ENCODE assay signal across 7 cellular contexts in the genomic region with DNA sequence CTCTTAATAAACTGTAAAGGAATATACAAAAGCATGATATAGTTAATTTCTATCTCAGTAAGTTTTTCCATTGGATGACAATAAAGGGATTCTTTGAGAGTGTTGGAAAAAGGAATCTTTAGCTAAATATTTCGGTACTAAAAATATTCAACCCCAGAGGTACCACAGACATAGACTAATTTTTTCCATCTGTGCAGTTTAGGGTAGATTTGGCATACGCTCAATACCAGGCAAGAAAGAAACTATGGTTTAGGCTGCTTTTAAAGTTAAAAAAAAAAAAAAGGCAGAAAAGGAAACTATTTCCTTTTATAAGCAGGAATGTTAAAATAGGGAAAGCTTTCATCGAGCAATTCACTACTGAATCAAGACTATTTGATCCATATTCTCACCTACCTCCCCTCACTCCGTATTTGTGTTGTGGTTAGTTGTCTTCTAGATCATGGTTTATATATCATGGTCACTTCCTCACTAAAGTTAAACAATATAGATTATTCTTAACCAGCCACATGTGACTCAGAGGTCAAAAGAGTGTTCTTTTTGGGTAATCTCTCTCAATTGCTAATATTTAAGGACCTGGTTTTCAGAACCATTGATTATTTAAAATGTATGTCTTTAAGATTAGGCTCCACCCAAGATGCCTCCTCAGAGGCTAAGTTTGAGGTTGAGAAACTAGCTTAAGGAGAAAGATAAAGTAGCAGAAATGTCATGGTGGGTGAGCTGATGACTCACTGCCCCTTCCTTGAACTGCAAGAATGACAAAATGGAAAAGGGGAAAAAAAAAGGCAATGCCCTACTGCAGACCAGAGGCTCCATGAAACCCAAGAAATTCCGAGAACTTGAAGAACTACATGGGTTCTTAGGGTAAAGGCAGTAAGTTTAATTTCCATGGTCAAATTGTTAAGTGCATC. TPM values are rescaled to one million over a fixed set of nuclear protein-coding genes. Genes with fewer than 3 reads are reported as not detected.
A peak's percentile ranks its signal among the peaks of the same experiment; 100 is the strongest.
DNase-seq lines count a peak whose midpoint lies in the region; ATAC-seq and TF ChIP-seq lines count a peak whose summit lies in the region.
"Not testable (repeated sequence)": the region's sequence is repeated elsewhere in the genome, so short reads cannot be mapped to it uniquely, and the experiment has no call there.

No MANE protein-coding gene starts in this region.

- H3K36me3 ChIP-seq in brain microvascular endothelial cell (replicated peaks): not testable (repeated sequence)

- intact Hi-C loops in activated B cell treated with CpG ODN at 0.5 μM for 24 hours (cut with micrococcal nuclease): not testable (repeated sequence)

- H3K27ac Mint-ChIP-seq in activated B cell treated with CpG ODN at 0.5 μM for 24 hours: not testable (repeated sequence)

- CTCF ChIA-PET in activated B cell treated with CpG ODN at 0.5 μM for 24 hours (lab: Charles Lee): not testable (repeated sequence)

- POLR2A ChIA-PET in activated B cell treated with CpG ODN at 0.5 μM for 24 hours (lab: Charles Lee): not testable (repeated sequence)

- not testable (repeated sequence) for H3K4me1 Mint-ChIP-seq in activated B cell treated with CpG ODN at 0.5 μM for 24 hours

- H3K27me3 Mint-ChIP-seq in activated B cell treated with CpG ODN at 0.5 μM for 24 hours: not testable (repeated sequence)

- not testable (repeated sequence) for H3K4me3 Mint-ChIP-seq in activated B cell treated with CpG ODN at 0.5 μM for 24 hours

- not testable (repeated sequence) for H3K27ac ChIP-seq in brain microvascular endothelial cell

- DNase-seq in GF-D8 (lab: John Stamatoyannopoulos, UW) (peak; percentile 37), OCI-M1 (lab: John Stamatoyannopoulos, UW) (peak; percentile 84), brain microvascular endothelial cell (peak; percentile 76), fibroblast of the conjunctiva (ENCODE audit: low read depth) (peak; percentile 38), renal cortical epithelial cell (ENCODE audit: low read depth) (peak; percentile 87)
- DNase-seq in activated B cell treated with CpG ODN at 0.5 μM for 24 hours: not testable (repeated sequence)

- not testable (repeated sequence) for H3K4me3 ChIP-seq in brain microvascular endothelial cell (ENCODE audit: low read depth, low read length)

- not testable (repeated sequence) for H3K9me3 Mint-ChIP-seq in activated B cell treated with CpG ODN at 0.5 μM for 24 hours

- H3K36me3 Mint-ChIP-seq in activated B cell treated with CpG ODN at 0.5 μM for 24 hours (ENCODE audit: low read depth): not testable (repeated sequence)

- peak; percentile 53 for ATAC-seq in HG03442 (IDR thresholded peaks at IDR 0.05; ENCODE audit: unreplicated experiment)
- peak; percentile 18 for ATAC-seq in activated B cell treated with CpG ODN at 0.5 μM for 24 hours (ENCODE audit: low read depth)

- in situ Hi-C loops in brain microvascular endothelial cell (cut with HindIII; ENCODE audit: low pct_ligation_motif_present, low sequenced_read_pairs): not testable (repeated sequence)

- not testable (repeated sequence) for H3K27me3 ChIP-seq in brain microvascular endothelial cell (replicated peaks)

- not testable (repeated sequence) for TF ChIP-seq CTCF in activated B cell treated with CpG ODN at 0.5 μM for 24 hours (IDR thresholded peaks at IDR 0.05); brain microvascular endothelial cell (IDR thresholded peaks at IDR 0.05; ENCODE audit: low read depth, low read length, missing control alignments)

RNA-seq across cellular contexts. Expression of a gene that starts 20.0 kb away (rescaled TPM):
- total RNA-seq in activated B cell treated with CpG ODN at 0.5 μM for 24 hours (0.98 and 2.2 TPM in 2 replicates), renal cortical epithelial cell (0.30 and 0.52 TPM in 2 replicates)

RNA-seq across cellular contexts. Expression of a gene that starts 20.7 kb away (rescaled TPM):
- total RNA-seq in activated B cell treated with CpG ODN at 0.5 μM for 24 hours (20.4 and 23.8 TPM in 2 replicates), renal cortical epithelial cell (16.1 TPM in 2 replicates)
